19 cellular contexts compared by ENCODE assay signal in the genomic region with DNA sequence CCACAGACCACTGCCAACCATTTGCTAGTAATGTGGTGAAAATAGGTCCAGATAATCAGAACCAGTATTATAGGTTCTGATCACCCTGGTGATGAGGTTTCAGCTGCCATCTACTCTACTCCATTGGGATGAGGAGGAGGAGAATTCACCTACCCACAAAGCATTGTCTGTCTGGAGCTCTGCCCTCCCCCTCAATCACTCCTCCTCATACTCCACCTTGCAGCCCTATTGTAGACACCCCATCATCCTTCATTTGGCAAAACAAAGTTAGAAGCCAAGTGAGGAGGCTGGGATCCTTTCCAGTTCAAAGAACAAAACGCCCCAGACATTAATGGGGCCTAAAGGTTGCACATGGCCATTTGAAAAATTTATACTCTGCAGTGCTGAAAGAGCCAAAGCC.
"Had no signal": no experiment of that assay in that cellular context is flagged by ENCODE, and none has a peak within 500 bp of the region (broad histone marks: within the 10 kb centered on the region; RNA-seq: fewer than 3 reads in every experiment).

No MANE protein-coding gene starts in this region.

- FAIRE-seq: HTR-8/SVneo, K562 had no signal

- DNase-seq: Kasumi-1, MM.1S, NCI-H1092 treated with DMSO at 0.1 percent for 48 hours, NCI-H1417 treated with DMSO at 0.1 percent for 48 hours, NCI-H146, NCI-H1694 treated with DMSO at 0.1 percent for 48 hours, NCI-H1930, NCI-H2107, NCI-H2171 treated with DMSO at 0.1 percent for 48 hours, NCI-H226, NCI-H446, NCI-H510A, NCI-H524 treated with DMSO at 0.1 percent for 48 hours, PC-3, SHP77, SK-N-SH, T-helper 1 cell had no signal

- H3K4me3 ChIP-seq: K562 had no signal
